ENCODE assay signal across 1 cellular context in genomic region chr16:67268136-67268579, GRCh38.
TF ChIP-seq lines count a peak whose summit lies in the region.

No MANE protein-coding gene starts in this region.

TF ChIP-seq in K562, 482 proteins besides CTCF, POLR2A, EP300 and RAD21 (continued from another document and continues in another):
- TF ChIP-seq ZNF280A (IDR thresholded peaks at IDR 0.05; ENCODE audit: low read depth, partially characterized antibody): no peak
- peak; percentile 94 for TF ChIP-seq CBFA2T3 (IDR thresholded peaks at IDR 0.05)
- TF ChIP-seq TAF1 (IDR thresholded peaks at IDR 0.05; ENCODE audit: control insufficient read depth, extremely low read depth, insufficient read depth, low read length, severe bottlenecking): peak; percentile 30
- TF ChIP-seq PTTG1 (tag; IDR thresholded peaks at IDR 0.05; ENCODE audit: low read depth): no peak
- no peak for TF ChIP-seq DACH1 (IDR thresholded peaks at IDR 0.05; ENCODE audit: partially characterized antibody)
- no peak for TF ChIP-seq SRSF7 (optimal IDR thresholded peaks at IDR 0.05; ENCODE audit: low read depth, low read length)
- no peak for TF ChIP-seq NFIX (CRISPR knock-in tag; IDR thresholded peaks at IDR 0.05; ENCODE audit: low read depth)
- TF ChIP-seq CREB3L1 (IDR thresholded peaks at IDR 0.05; ENCODE audit: borderline replicate concordance, low read depth): no peak
- TF ChIP-seq MAFK (IDR thresholded peaks at IDR 0.05; ENCODE audit: low read length): no peak
- TF ChIP-seq GMEB1 (CRISPR knock-in tag; IDR thresholded peaks at IDR 0.05): no peak
- TF ChIP-seq ZNF740 (CRISPR knock-in tag; IDR thresholded peaks at IDR 0.05): no peak
- TF ChIP-seq ZNF740 (tag; IDR thresholded peaks at IDR 0.05): no peak
- TF ChIP-seq KAT7 (CRISPR knock-in tag; IDR thresholded peaks at IDR 0.05; ENCODE audit: borderline replicate concordance): no peak
- TF ChIP-seq E2F8 (IDR thresholded peaks at IDR 0.05; ENCODE audit: low read depth, partially characterized antibody): peak; percentile 55
- no peak for TF ChIP-seq AFF4 (CRISPR knock-in tag; IDR thresholded peaks at IDR 0.05)
- TF ChIP-seq ILK (tag; IDR thresholded peaks at IDR 0.05; ENCODE audit: borderline replicate concordance, low read depth): no peak
- no peak for TF ChIP-seq LARP7 (IDR thresholded peaks at IDR 0.05)
- no peak for TF ChIP-seq RBM22 (IDR thresholded peaks at IDR 0.05; ENCODE audit: low read depth, low read length, poor library complexity, severe bottlenecking)
- 0 out of 2 replicates have a peak, but pooled peaks have one; percentile 28 for TF ChIP-seq CUX1 (CRISPR knock-in tag; IDR thresholded peaks at IDR 0.05)
- TF ChIP-seq ETS2 (tag; IDR thresholded peaks at IDR 0.05; ENCODE audit: borderline replicate concordance, poor library complexity, severe bottlenecking): no peak
- peak; percentile 95 for TF ChIP-seq LEF1 (IDR thresholded peaks at IDR 0.05)
- TF ChIP-seq ZNF609 (CRISPR knock-in tag; IDR thresholded peaks at IDR 0.05; ENCODE audit: borderline replicate concordance): no peak
- TF ChIP-seq RBM34 (IDR thresholded peaks at IDR 0.05; ENCODE audit: borderline replicate concordance, insufficient read depth, low read length): no peak
- TF ChIP-seq CCNT2 (IDR thresholded peaks at IDR 0.05; ENCODE audit: borderline replicate concordance, extremely low read depth, insufficient read length, low read depth, low read length): no peak
- TF ChIP-seq KLF10 (CRISPR knock-in tag; IDR thresholded peaks at IDR 0.05): no peak
- TF ChIP-seq ESRRA (IDR thresholded peaks at IDR 0.05; ENCODE audit: borderline replicate concordance, low read depth): no peak; the same call in 1 of the 2 replicates
- no peak for TF ChIP-seq ZKSCAN1 (IDR thresholded peaks at IDR 0.05; ENCODE audit: low read depth, low read length)
